Comparison of ENCODE assay signal across 1 cellular context in genomic region chr3:105503191-105503593, GRCh38.
TF ChIP-seq lines count a peak whose summit lies in the region.

No MANE protein-coding gene starts in this region.

TF ChIP-seq in HepG2, 621 proteins besides CTCF, POLR2A, EP300 and RAD21 (continued from another document):
- TF ChIP-seq ZNF839 (CRISPR knock-in tag; IDR thresholded peaks at IDR 0.05; ENCODE audit: borderline replicate concordance): no peak
- TF ChIP-seq JUN (CRISPR knock-in tag; IDR thresholded peaks at IDR 0.05): no peak
- no peak for TF ChIP-seq DMAP1 (CRISPR knock-in tag; IDR thresholded peaks at IDR 0.05)
TF ChIP-seq in HepG2: peak in this region for 186.
